1 cellular context compared by ENCODE assay signal in the genomic region with DNA sequence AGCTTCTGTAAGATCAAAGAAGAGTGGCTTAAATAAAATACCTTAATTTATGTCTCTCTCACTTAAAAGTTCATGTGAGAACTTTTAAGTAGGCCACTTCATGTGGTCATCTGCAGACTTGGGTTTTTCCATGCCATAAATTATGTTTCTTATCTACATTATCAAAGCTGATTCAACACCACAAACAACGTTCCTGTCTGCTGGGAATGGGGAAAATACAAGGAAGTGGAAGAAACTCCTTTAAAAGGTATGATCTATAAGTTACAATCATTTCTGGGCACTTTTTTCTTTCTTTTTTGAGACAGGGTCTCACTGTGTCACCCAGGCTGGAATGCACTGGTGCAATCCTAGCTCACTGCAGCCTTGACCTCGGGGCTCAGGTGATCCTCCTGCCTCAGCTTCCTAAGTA.
TF ChIP-seq lines count a peak whose summit lies in the region.

No MANE protein-coding gene starts in this region.

TF ChIP-seq in HEK293, 187 proteins besides CTCF, POLR2A, EP300 and RAD21:
- TF ChIP-seq KLF10 (tag by site-specific recombination; IDR thresholded peaks at IDR 0.05) = 0 out of 2 replicates have a peak, but pooled peaks have one; percentile 15
- no peak for TF ChIP-seq ZNF600 (tag by site-specific recombination; IDR thresholded peaks at IDR 0.05)
- TF ChIP-seq, protein P1, sequence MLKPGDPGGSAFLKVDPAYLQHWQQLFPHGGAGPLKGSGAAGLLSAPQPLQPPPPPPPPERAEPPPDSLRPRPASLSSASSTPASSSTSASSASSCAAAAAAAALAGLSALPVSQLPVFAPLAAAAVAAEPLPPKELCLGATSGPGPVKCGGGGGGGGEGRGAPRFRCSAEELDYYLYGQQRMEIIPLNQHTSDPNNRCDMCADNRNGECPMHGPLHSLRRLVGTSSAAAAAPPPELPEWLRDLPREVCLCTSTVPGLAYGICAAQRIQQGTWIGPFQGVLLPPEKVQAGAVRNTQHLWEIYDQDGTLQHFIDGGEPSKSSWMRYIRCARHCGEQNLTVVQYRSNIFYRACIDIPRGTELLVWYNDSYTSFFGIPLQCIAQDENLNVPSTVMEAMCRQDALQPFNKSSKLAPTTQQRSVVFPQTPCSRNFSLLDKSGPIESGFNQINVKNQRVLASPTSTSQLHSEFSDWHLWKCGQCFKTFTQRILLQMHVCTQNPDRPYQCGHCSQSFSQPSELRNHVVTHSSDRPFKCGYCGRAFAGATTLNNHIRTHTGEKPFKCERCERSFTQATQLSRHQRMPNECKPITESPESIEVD (tag by site-specific recombination; IDR thresholded peaks at IDR 0.05) = peak; percentile 31; the same call in 1 of the 2 replicates
- no peak for TF ChIP-seq TRIM28 (IDR thresholded peaks at IDR 0.05; ENCODE audit: borderline replicate concordance, low read length)
- 0 out of 2 replicates have a peak, but pooled peaks have one; percentile 16 for TF ChIP-seq KLF8 (tag by site-specific recombination; IDR thresholded peaks at IDR 0.05)
- 0 out of 2 replicates have a peak, but pooled peaks have one; percentile 25 for TF ChIP-seq IKZF3 (tag by site-specific recombination; IDR thresholded peaks at IDR 0.05)
- 0 out of 2 replicates have a peak, but pooled peaks have one; percentile 40 for TF ChIP-seq ZEB2 (tag by site-specific recombination; IDR thresholded peaks at IDR 0.05)
- TF ChIP-seq ZNF843 (tag by site-specific recombination; IDR thresholded peaks at IDR 0.05) = peak; percentile 42; the same call in 1 of the 2 replicates
- TF ChIP-seq OSR2 (tag by site-specific recombination; IDR thresholded peaks at IDR 0.05) = peak; percentile 61; the same call in 1 of the 2 replicates
- TF ChIP-seq, protein P2, sequence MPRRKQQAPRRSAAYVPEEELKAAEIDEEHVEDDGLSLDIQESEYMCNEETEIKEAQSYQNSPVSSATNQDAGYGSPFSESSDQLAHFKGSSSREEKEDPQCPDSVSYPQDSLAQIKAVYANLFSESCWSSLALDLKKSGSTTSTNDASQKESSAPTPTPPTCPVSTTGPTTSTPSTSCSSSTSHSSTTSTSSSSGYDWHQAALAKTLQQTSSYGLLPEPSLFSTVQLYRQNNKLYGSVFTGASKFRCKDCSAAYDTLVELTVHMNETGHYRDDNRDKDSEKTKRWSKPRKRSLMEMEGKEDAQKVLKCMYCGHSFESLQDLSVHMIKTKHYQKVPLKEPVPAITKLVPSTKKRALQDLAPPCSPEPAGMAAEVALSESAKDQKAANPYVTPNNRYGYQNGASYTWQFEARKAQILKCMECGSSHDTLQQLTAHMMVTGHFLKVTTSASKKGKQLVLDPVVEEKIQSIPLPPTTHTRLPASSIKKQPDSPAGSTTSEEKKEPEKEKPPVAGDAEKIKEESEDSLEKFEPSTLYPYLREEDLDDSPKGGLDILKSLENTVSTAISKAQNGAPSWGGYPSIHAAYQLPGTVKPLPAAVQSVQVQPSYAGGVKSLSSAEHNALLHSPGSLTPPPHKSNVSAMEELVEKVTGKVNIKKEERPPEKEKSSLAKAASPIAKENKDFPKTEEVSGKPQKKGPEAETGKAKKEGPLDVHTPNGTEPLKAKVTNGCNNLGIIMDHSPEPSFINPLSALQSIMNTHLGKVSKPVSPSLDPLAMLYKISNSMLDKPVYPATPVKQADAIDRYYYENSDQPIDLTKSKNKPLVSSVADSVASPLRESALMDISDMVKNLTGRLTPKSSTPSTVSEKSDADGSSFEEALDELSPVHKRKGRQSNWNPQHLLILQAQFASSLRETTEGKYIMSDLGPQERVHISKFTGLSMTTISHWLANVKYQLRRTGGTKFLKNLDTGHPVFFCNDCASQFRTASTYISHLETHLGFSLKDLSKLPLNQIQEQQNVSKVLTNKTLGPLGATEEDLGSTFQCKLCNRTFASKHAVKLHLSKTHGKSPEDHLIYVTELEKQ (tag by site-specific recombination; IDR thresholded peaks at IDR 0.05; ENCODE audit: borderline replicate concordance) = no peak
- peak; percentile 71; the same call in 1 of the 2 replicates for TF ChIP-seq TCF7L2 (IDR thresholded peaks at IDR 0.05; ENCODE audit: borderline replicate concordance, low read depth, low read length)
